In genomic region chr1:155598842-155599331, GRCh38 we compare ENCODE assay signal across 10 cellular contexts. TPM values are rescaled to one million over a fixed set of nuclear protein-coding genes. Genes with fewer than 3 reads are reported as not detected.
DNase-seq lines count a peak whose midpoint lies in the region; ATAC-seq, FAIRE-seq and TF ChIP-seq lines count a peak whose summit lies in the region.
"Had no signal": no experiment of that assay in that cellular context is flagged by ENCODE, and none has a peak within 500 bp of the region (broad histone marks: within the 10 kb centered on the region; RNA-seq: fewer than 3 reads in every experiment).

No MANE protein-coding gene starts in this region.

- TF ChIP-seq CTCF in GM23338 (conservative IDR thresholded peaks at IDR 0.05; ENCODE audit: low read depth in 2 of 2) (peak in 1 of 2 experiments; percentile 33; a peak in 2 of 4 replicates), activated B cell treated with CpG ODN at 0.5 μM for 24 hours (IDR thresholded peaks at IDR 0.05) (no peak), foreskin keratinocyte (conservative IDR thresholded peaks at IDR 0.05) (peak; percentile 45), tibial artery (IDR thresholded peaks at IDR 0.05) (no peak)

- no peak overlapping the region for H2AFZ ChIP-seq in GM23338

- H3K27me3 Mint-ChIP-seq in GM23338 (ENCODE audit: insufficient read depth, low read depth, poor library complexity), result peaks cover 2% of the 10 kb centered on the region
- no peaks in the 10 kb centered on the region for H3K27me3 Mint-ChIP-seq in activated B cell treated with CpG ODN at 0.5 μM for 24 hours

- H3K36me3 ChIP-seq in GM23338 (ENCODE audit: insufficient read depth) (no peaks in the 10 kb centered on the region), rectal smooth muscle tissue (ENCODE audit: control insufficient read depth, insufficient read depth, low read length) (no peaks in the 10 kb centered on the region), tibial artery (no peaks in the 10 kb centered on the region)
- H3K36me3 ChIP-seq: ascending aorta had no signal

- H3K79me2 ChIP-seq in GM23338 (replicated peaks; ENCODE audit: insufficient read depth), result no peaks in the 10 kb centered on the region

- POLR2A ChIA-PET in activated B cell treated with CpG ODN at 0.5 μM for 24 hours (lab: Charles Lee), result interaction anchor here (1.0 kb wide), 1 partner anchor 372 kb away, joined by 3 read pairs; no protein-coding TSS in a partner anchor

- H3K4me1 ChIP-seq in GM23338 (ENCODE audit: insufficient read depth), result peaks cover 10% of the 10 kb centered on the region
- H3K4me1 ChIP-seq in foreskin keratinocyte, result peaks cover 10% of the 10 kb centered on the region
- H3K4me1 ChIP-seq in rectal smooth muscle tissue (ENCODE audit: control insufficient read depth, insufficient read depth, low read length), result no peaks in the 10 kb centered on the region
- peaks cover 0 to 10% (median 0%) of the 10 kb centered on the region in 4 donors for H3K4me1 ChIP-seq in tibial artery
- H3K4me1 ChIP-seq: ascending aorta had no signal

- H3K36me3 Mint-ChIP-seq in GM23338 (ENCODE audit: low read depth) (no peaks in the 10 kb centered on the region), activated B cell treated with CpG ODN at 0.5 μM for 24 hours (ENCODE audit: low read depth) (no peaks in the 10 kb centered on the region)

- no peaks in the 10 kb centered on the region for H4K20me1 ChIP-seq in GM23338 (replicated peaks; ENCODE audit: insufficient read depth)

- H3K27ac Mint-ChIP-seq in GM23338 (peak overlapping the region; percentile 78; the same call in 1 of the 2 replicates), activated B cell treated with CpG ODN at 0.5 μM for 24 hours (no peak overlapping the region)

- no peaks in the 10 kb centered on the region for H3F3A ChIP-seq in GM23338 (replicated peaks; ENCODE audit: low read depth)

- ATAC-seq in GM23338, result peak; percentile 90
- ATAC-seq in activated B cell treated with CpG ODN at 0.5 μM for 24 hours (ENCODE audit: low read depth), result no peak
- ATAC-seq in foreskin keratinocyte, result no peak

- H3K27me3 ChIP-seq in GM23338 (ENCODE audit: insufficient read depth) (no peaks in the 10 kb centered on the region), foreskin keratinocyte (no peaks in the 10 kb centered on the region), rectal smooth muscle tissue (ENCODE audit: control insufficient read depth, insufficient read depth, low read length) (no peaks in the 10 kb centered on the region), tibial artery (peaks cover 0 to 5% of the 10 kb centered on the region in 2 donors)
- H3K27me3 ChIP-seq: ascending aorta had no signal

- peak; percentile 56 for DNase-seq in GM23338 (ENCODE audit: low spot score)
- no peak for DNase-seq in activated B cell treated with CpG ODN at 0.5 μM for 24 hours
- peak; percentile 10 to 47 for DNase-seq in foreskin keratinocyte
- no peak for DNase-seq in tibial artery
- no peak for DNase-seq in urothelium cell line (ENCODE audit: low spot score)
- DNase-seq in KG1 (lab: John Stamatoyannopoulos, UW), result no peak
- DNase-seq in amniotic stem cell (lab: John Stamatoyannopoulos, UW), result no peak

- peak overlapping the region; percentile 59 for H3K4me2 ChIP-seq in GM23338

- H3K9ac ChIP-seq in rectal smooth muscle tissue (ENCODE audit: low read length), result no peak overlapping the region

- H3K9me3 Mint-ChIP-seq in GM23338, result no peaks in the 10 kb centered on the region
- H3K9me3 Mint-ChIP-seq in activated B cell treated with CpG ODN at 0.5 μM for 24 hours, result no peaks in the 10 kb centered on the region

- no peaks in the 10 kb centered on the region for H3K9me2 ChIP-seq in GM23338 (ENCODE audit: insufficient read depth)

- no peak for FAIRE-seq in urothelium cell line (lab: Jason Lieb, UNC)

- CTCF ChIA-PET in activated B cell treated with CpG ODN at 0.5 μM for 24 hours (lab: Charles Lee), result no interaction called here

- H3K27ac ChIP-seq in GM23338 (ENCODE audit: low read depth) (peak overlapping the region; percentile 63; the same call in 1 of the 2 replicates), foreskin keratinocyte (peak overlapping the region; percentile 52), rectal smooth muscle tissue (ENCODE audit: low read depth, low read length) (no peak overlapping the region), tibial artery (no peak overlapping the region)
- H3K27ac ChIP-seq: ascending aorta, HL-60 had no signal

- H3K4me1 Mint-ChIP-seq in GM23338 (peaks cover 19% of the 10 kb centered on the region), activated B cell treated with CpG ODN at 0.5 μM for 24 hours (peaks cover 12% of the 10 kb centered on the region)

- intact Hi-C loops in activated B cell treated with CpG ODN at 0.5 μM for 24 hours (cut with micrococcal nuclease), result loop anchor here (10.0 kb wide), 1 partner anchor 244 kb away; no protein-coding TSS in a partner anchor
- intact Hi-C loops in tibial artery (cut with DNase I; ENCODE audit: low total_unique reads), result no loop called here

- H3K4me3 ChIP-seq in GM23338, result peak overlapping the region; percentile 8
- peak overlapping the region; percentile 6 for H3K4me3 ChIP-seq in rectal smooth muscle tissue (ENCODE audit: low read length)
- peak overlapping the region in 1 of 2 donors; percentile 8 for H3K4me3 ChIP-seq in tibial artery

- peak overlapping the region; percentile 32; the same call in 1 of the 3 replicates for H3K4me3 Mint-ChIP-seq in GM23338
- H3K4me3 Mint-ChIP-seq in activated B cell treated with CpG ODN at 0.5 μM for 24 hours, result peak overlapping the region; percentile 75

- H3K9me3 ChIP-seq in tibial artery, result no peaks in the 10 kb centered on the region
- H3K9me3 ChIP-seq: ascending aorta had no signal

TF ChIP-seq in GM23338, 12 proteins besides CTCF, POLR2A, EP300 and RAD21:
- no peak for TF ChIP-seq REST (IDR thresholded peaks at IDR 0.05; ENCODE audit: unreplicated experiment)
- TF ChIP-seq EZH2phosphoT487 (IDR thresholded peaks at IDR 0.05; ENCODE audit: unreplicated experiment), result no peak
- TF ChIP-seq ZNF114 (CRISPR knock-in tag; IDR thresholded peaks at IDR 0.05), result no peak
- TF ChIP-seq ETS1 (IDR thresholded peaks at IDR 0.05), result no peak

RNA-seq across cellular contexts. Expression of gene MSTO1, which starts 11.1 kb away (rescaled TPM):
- total RNA-seq in GM23338 (2014; rRNA removed; shearing (Covaris generic)), result 25.9 and 35.4 TPM in 2 replicates
- polyA plus RNA-seq in GM23338 (2016; fragmentation: Nextera tagmentation; extraction: Ambion mirVana), result 42.2 and 43.5 TPM in 2 replicates
- 85.4 and 101 TPM in 2 replicates for total RNA-seq in activated B cell treated with CpG ODN at 0.5 μM for 24 hours
- total RNA-seq in foreskin keratinocyte, result 47.0 and 52.8 TPM in 2 replicates
- polyA plus RNA-seq in foreskin keratinocyte, result 42.1 and 43.6 TPM in 2 replicates

RNA-seq across cellular contexts. Expression of gene ASH1L, which starts 36.3 kb away (rescaled TPM):
- 17.4 and 23.6 TPM in 2 replicates for total RNA-seq in GM23338 (2014; rRNA removed; shearing (Covaris generic))
- polyA plus RNA-seq in GM23338 (2016; fragmentation: Nextera tagmentation; extraction: Ambion mirVana) (17.7 and 24.7 TPM in 2 replicates), foreskin keratinocyte (1.00 and 1.2 TPM in 2 replicates)
- total RNA-seq in activated B cell treated with CpG ODN at 0.5 μM for 24 hours (75.6 and 90.6 TPM in 2 replicates), foreskin keratinocyte (15.7 and 15.8 TPM in 2 replicates)

Comparison
In these comparisons a context has a peak if more than half of its experiments do, and no peak if none do; other contexts are left out.
1. DNase-seq: peak in GM23338 (single experiment) and foreskin keratinocyte (2 of 2); none in activated B cell treated with CpG ODN at 0.5 μM for 24 hours (single experiment), tibial artery (0 of 2), urothelium cell line (single experiment), KG1 (single experiment) and amniotic stem cell (single experiment).
2. H3K27ac ChIP-seq: peak in GM23338 (single experiment) and foreskin keratinocyte (single experiment); none in rectal smooth muscle tissue (single experiment) and tibial artery (0 of 2).